Comparison of ENCODE assay signal across 21 cellular contexts in the genomic region with DNA sequence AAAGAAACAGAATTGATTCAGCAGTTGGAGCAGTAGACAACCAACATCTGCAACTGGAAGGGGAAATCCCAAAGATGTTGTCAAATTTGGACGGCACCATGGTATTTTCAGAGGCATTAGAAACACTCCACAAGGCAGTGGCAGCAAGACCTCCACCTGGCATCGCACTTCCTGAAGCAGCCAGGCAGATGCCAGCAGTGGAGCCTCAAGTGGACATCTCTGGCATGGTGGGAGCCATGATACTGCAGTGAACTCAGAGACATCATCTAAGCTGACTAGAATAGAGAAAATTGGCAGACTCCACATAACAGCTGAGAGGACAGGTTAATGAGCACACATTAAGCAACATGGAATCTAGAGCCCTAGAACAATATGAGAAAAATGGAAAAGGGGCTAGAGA. TPM values are rescaled to one million over a fixed set of nuclear protein-coding genes. Genes with fewer than 3 reads are reported as not detected.
DNase-seq lines count a peak whose midpoint lies in the region; ATAC-seq and TF ChIP-seq lines count a peak whose summit lies in the region.
"Had no signal": no experiment of that assay in that cellular context is flagged by ENCODE, and none has a peak within 500 bp of the region (broad histone marks: within the 10 kb centered on the region; RNA-seq: fewer than 3 reads in every experiment).

No MANE protein-coding gene starts in this region.

- DNase-seq in stimulated activated CD4-positive, alpha-beta T cell treated with anti-CD3 and anti-CD28 coated beads, Interleukin-1b, Interleukin-23, amount 100 ng/mL, for 48 hours: peak; percentile 18
- no peak for DNase-seq in stimulated activated CD4-positive, alpha-beta T cell treated with anti-CD3 and anti-CD28 coated beads, Interleukin-4, amount 100 ng/mL, for 4 hours
- DNase-seq in HT-29 (ENCODE audit: low spot score) (peak; percentile 30), WTC11 (ENCODE audit: low spot score) (no peak), mesenteric fat pad (ENCODE audit: low spot score) (no peak), testis (no peak)
- no peak for DNase-seq in natural killer cell treated with Interleukin-12 subunit alpha and Interleukin-12 subunit beta and Interleukin-15 and Interleukin-18, amount 100 ng/mL, for 72 hours (ENCODE audit: low spot score)
- DNase-seq: activated naive CD4-positive, alpha-beta T cell treated with anti-CD3 and anti-CD28 coated beads, Interleukin-2, amount 50 U/mL, for 16 hours; dorsolateral prefrontal cortex; EL; H9; left ventricle myocardium inferior; naive thymus-derived CD8-positive, alpha-beta T cell; NCI-H2171 treated with DMSO at 0.1 percent for 48 hours; psoas muscle; thyroid gland had no signal

- no peak overlapping the region for H3K4me3 ChIP-seq in testis
- H3K4me3 ChIP-seq: BLaER1 treated with 17β-estradiol and CSF1 and Interleukin-3, amounts not matched to agents 10 nM and 100 nM; breast epithelium; dorsolateral prefrontal cortex; left ventricle myocardium inferior; psoas muscle; SJSA1; thyroid gland had no signal

- TF ChIP-seq POLR2A in testis (IDR thresholded peaks at IDR 0.05): no peak

- TF ChIP-seq CTCF in WTC11 (IDR thresholded peaks at IDR 0.05) (no peak), testis (IDR thresholded peaks at IDR 0.05) (no peak)

- whole genome bisulfite sequencing in testis, 2 donors: 74 to 100% methylated on average over 2 of the region's 2 CpGs

- H3K9me3 Mint-ChIP-seq in WTC11: no peaks in the 10 kb centered on the region
- no peaks in the 10 kb centered on the region for H3K9me3 Mint-ChIP-seq in natural killer cell treated with Interleukin-12 subunit alpha and Interleukin-12 subunit beta and Interleukin-15 and Interleukin-18, amount 100 ng/mL, for 72 hours
- H3K9me3 Mint-ChIP-seq: H9; naive thymus-derived CD8-positive, alpha-beta T cell had no signal

- no peak overlapping the region for H3K27ac ChIP-seq in testis
- H3K27ac ChIP-seq: BLaER1 treated with 17β-estradiol and CSF1 and Interleukin-3, amounts not matched to agents 10 nM and 100 nM; breast epithelium; dorsolateral prefrontal cortex; left ventricle myocardium inferior; psoas muscle; SJSA1; thyroid gland had no signal

- H3K27me3 Mint-ChIP-seq in WTC11 (ENCODE audit: low read depth): no peaks in the 10 kb centered on the region
- H3K27me3 Mint-ChIP-seq in natural killer cell treated with Interleukin-12 subunit alpha and Interleukin-12 subunit beta and Interleukin-15 and Interleukin-18, amount 100 ng/mL, for 72 hours: peaks cover 16 to 36% of the 10 kb centered on the region in 2 donors

- H3K4me1 Mint-ChIP-seq in WTC11: peaks cover 9% of the 10 kb centered on the region
- H3K4me1 Mint-ChIP-seq in natural killer cell treated with Interleukin-12 subunit alpha and Interleukin-12 subunit beta and Interleukin-15 and Interleukin-18, amount 100 ng/mL, for 72 hours (ENCODE audit: low read depth in 2 of 2): peaks cover 27 to 31% of the 10 kb centered on the region in 2 donors

- no peaks in the 10 kb centered on the region for H3K36me3 ChIP-seq in testis (ENCODE audit: low read depth, missing control alignments)
- H3K36me3 ChIP-seq: BLaER1 treated with 17β-estradiol and CSF1 and Interleukin-3, amounts not matched to agents 10 nM and 100 nM; breast epithelium; left ventricle myocardium inferior; SJSA1; thyroid gland had no signal

- POLR2A ChIA-PET in WTC11 (lab: Charles Lee): no interaction called here

- no peaks in the 10 kb centered on the region for H3K27me3 ChIP-seq in testis
- H3K27me3 ChIP-seq: BLaER1 treated with 17β-estradiol and CSF1 and Interleukin-3, amounts not matched to agents 10 nM and 100 nM; breast epithelium; SJSA1; thyroid gland had no signal

- H3K36me3 Mint-ChIP-seq in WTC11: no peaks in the 10 kb centered on the region
- H3K36me3 Mint-ChIP-seq in natural killer cell treated with Interleukin-12 subunit alpha and Interleukin-12 subunit beta and Interleukin-15 and Interleukin-18, amount 100 ng/mL, for 72 hours: no peaks in the 10 kb centered on the region
- H3K36me3 Mint-ChIP-seq: naive thymus-derived CD8-positive, alpha-beta T cell had no signal

- intact Hi-C loops in testis (cut with DNase I; ENCODE audit: low total_unique reads): no loop called here

- ATAC-seq in WTC11 (peak; percentile 41; the same call in 1 of the 2 replicates), HG03175 (IDR thresholded peaks at IDR 0.05; ENCODE audit: unreplicated experiment) (no peak)
- ATAC-seq in natural killer cell treated with Interleukin-12 subunit alpha and Interleukin-12 subunit beta and Interleukin-15 and Interleukin-18, amount 100 ng/mL, for 72 hours: no peak
- ATAC-seq: naive thymus-derived CD8-positive, alpha-beta T cell; psoas muscle had no signal

- CTCF ChIA-PET in WTC11 (lab: Charles Lee): interaction anchor here (1.5 to 3.6 kb wide), 2 partner anchors 18 to 64 kb away, joined by 4 to 14 read pairs; no protein-coding TSS in a partner anchor

- H3K4me1 ChIP-seq in testis: no peaks in the 10 kb centered on the region
- H3K4me1 ChIP-seq: breast epithelium, left ventricle myocardium inferior, psoas muscle, SJSA1, thyroid gland had no signal

- H3K27ac Mint-ChIP-seq in WTC11: no peak overlapping the region
- peak overlapping the region in 1 of 2 donors; percentile 16 for H3K27ac Mint-ChIP-seq in natural killer cell treated with Interleukin-12 subunit alpha and Interleukin-12 subunit beta and Interleukin-15 and Interleukin-18, amount 100 ng/mL, for 72 hours
- H3K27ac Mint-ChIP-seq: H9; naive thymus-derived CD8-positive, alpha-beta T cell had no signal

- no peak overlapping the region for H3K4me3 Mint-ChIP-seq in WTC11
- H3K4me3 Mint-ChIP-seq in natural killer cell treated with Interleukin-12 subunit alpha and Interleukin-12 subunit beta and Interleukin-15 and Interleukin-18, amount 100 ng/mL, for 72 hours: no peak overlapping the region
- H3K4me3 Mint-ChIP-seq: H9; naive thymus-derived CD8-positive, alpha-beta T cell had no signal

- no peaks in the 10 kb centered on the region for H3K9me3 ChIP-seq in testis
- H3K9me3 ChIP-seq: BLaER1 treated with 17β-estradiol and CSF1 and Interleukin-3, amounts not matched to agents 10 nM and 100 nM; breast epithelium; left ventricle myocardium inferior; psoas muscle; SJSA1; thyroid gland had no signal

TF ChIP-seq in WTC11, 78 proteins besides CTCF, POLR2A, EP300 and RAD21:
- TF ChIP-seq ZNF317 (CRISPR knock-in tag; IDR thresholded peaks at IDR 0.05; ENCODE audit: borderline replicate concordance, low read depth): no peak
- TF ChIP-seq ESRRA (CRISPR knock-in tag; IDR thresholded peaks at IDR 0.05; ENCODE audit: borderline replicate concordance): no peak
- TF ChIP-seq CREB1 (CRISPR knock-in tag; IDR thresholded peaks at IDR 0.05): no peak

RNA-seq across cellular contexts. Expression of a gene that starts 33.9 kb away (rescaled TPM):
- total RNA-seq in HT-29 (2014; rRNA removed; shearing (Covaris generic)): not detected in 2 replicates
- 0.07 to 0.66 TPM (median 0.14 TPM) in 3 replicates for total RNA-seq in WTC11 (2021)
- total RNA-seq in mesenteric fat pad: not detected
- total RNA-seq in natural killer cell treated with Interleukin-12 subunit alpha and Interleukin-12 subunit beta and Interleukin-15 and Interleukin-18, amount 100 ng/mL, for 72 hours: not detected
- 1 to 10 TPM; 2.5 to 3.1 TPM for total RNA-seq in testis
- 2.4 TPM for polyA plus RNA-seq in testis (ENCODE audit: insufficient read depth, low read depth, low replicate concordance)
- total RNA-seq: breast epithelium; fibroblast of lung; H9; naive thymus-derived CD8-positive, alpha-beta T cell; psoas muscle had no signal
- polyA plus RNA-seq: fibroblast of lung; naive thymus-derived CD8-positive, alpha-beta T cell had no signal

Comparison
In these comparisons a context has a peak if more than half of its experiments do, and no peak if none do; other contexts are left out.
1. DNase-seq: peak in stimulated activated CD4-positive, alpha-beta T cell treated with anti-CD3 and anti-CD28 coated beads, Interleukin-1b, Interleukin-23, amount 100 ng/mL, for 48 hours (single experiment) and HT-29 (single experiment); none in stimulated activated CD4-positive, alpha-beta T cell treated with anti-CD3 and anti-CD28 coated beads, Interleukin-4, amount 100 ng/mL, for 4 hours (0 of 2), WTC11 (single experiment), mesenteric fat pad (single experiment), natural killer cell treated with Interleukin-12 subunit alpha and Interleukin-12 subunit beta and Interleukin-15 and Interleukin-18, amount 100 ng/mL, for 72 hours (single experiment) and testis (single experiment).